In the genomic region with DNA sequence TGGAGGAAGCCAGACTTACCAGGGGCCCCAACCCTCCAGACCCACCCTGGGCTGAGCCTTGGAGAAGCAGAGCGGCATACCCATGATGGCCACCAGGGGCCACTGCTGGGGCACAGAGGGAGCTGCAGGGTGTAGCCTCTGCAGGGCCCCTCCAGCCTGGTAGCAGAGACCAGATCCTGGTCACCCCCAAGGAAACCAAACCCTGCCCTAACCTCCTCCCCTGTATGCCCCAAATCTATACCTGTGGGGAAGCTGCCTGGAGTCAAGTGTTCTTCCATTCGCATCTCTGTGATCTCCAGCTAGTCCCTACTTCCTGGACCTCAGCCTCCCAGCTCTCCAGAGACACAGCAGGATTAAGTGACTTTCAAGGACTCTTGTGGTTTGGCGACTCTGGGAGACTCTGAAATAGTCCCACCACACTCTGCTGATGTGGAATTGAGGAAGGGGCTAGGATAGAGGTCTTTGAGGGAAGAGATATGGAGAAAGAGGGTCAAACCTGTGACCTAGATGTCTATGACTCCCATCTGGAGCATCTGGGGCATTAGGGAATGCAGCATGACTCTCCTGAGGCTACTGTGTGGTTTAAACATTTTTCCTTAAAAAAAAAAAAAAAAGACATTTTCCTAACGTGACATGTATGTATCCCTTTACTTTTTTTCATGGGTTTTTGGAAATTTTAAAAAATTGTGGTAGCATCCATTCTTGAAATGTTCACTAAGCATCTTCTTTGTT, we compare ENCODE assay signal across 9 cellular contexts.
A peak's percentile ranks its signal among the peaks of the same experiment; 100 is the strongest.
DNase-seq lines count a peak whose midpoint lies in the region; ATAC-seq and TF ChIP-seq lines count a peak whose summit lies in the region.
"Had no signal": no experiment of that assay in that cellular context is flagged by ENCODE, and none has a peak within 500 bp of the region (broad histone marks: within the 10 kb centered on the region; RNA-seq: fewer than 3 reads in every experiment).

No MANE protein-coding gene starts in this region.

- H3K27me3 ChIP-seq in CD8-positive, alpha-beta memory T cell (ENCODE audit: insufficient read depth, low read length, poor library complexity, severe bottlenecking) = no peaks in the 10 kb centered on the region
- H3K27me3 ChIP-seq in body of pancreas (no peaks in the 10 kb centered on the region), kidney epithelial cell (ENCODE audit: control insufficient read depth, insufficient read depth, low read length) (no peaks in the 10 kb centered on the region)

- peak; percentile 12 to 66 (median 16) for DNase-seq in CD8-positive, alpha-beta memory T cell
- DNase-seq in UCSD-AML1 (lab: John Stamatoyannopoulos, UW; ENCODE audit: unreplicated experiment) (peak; percentile 63), body of pancreas (peak; percentile 65 to 78 (median 72)), kidney epithelial cell (ENCODE audit: low read depth) (no peak)
- peak; percentile 57 for DNase-seq in stimulated activated CD4-positive, alpha-beta T cell treated with anti-CD3 and anti-CD28 coated beads, Interleukin-1b, Interleukin-23, amount 100 ng/mL, for 48 hours

- no peaks in the 10 kb centered on the region for H3K9me3 Mint-ChIP-seq in CD8-positive, alpha-beta memory T cell

- WGBS in body of pancreas, 2 donors = 45 to 53% methylated on average over 3 to 4 of the region's 4 CpGs

- H3K4me3 Mint-ChIP-seq in CD8-positive, alpha-beta memory T cell = no peak overlapping the region
- H3K4me3 Mint-ChIP-seq: activated naive CD8-positive, alpha-beta T cell had no signal

- no peaks in the 10 kb centered on the region for H3K4me1 Mint-ChIP-seq in CD8-positive, alpha-beta memory T cell

- TF ChIP-seq CTCF in LNCAP (IDR thresholded peaks at IDR 0.05) (peak; percentile 95), body of pancreas (IDR thresholded peaks at IDR 0.05) (peak; percentile 73 to 89 (median 81)), kidney epithelial cell (IDR thresholded peaks at IDR 0.05; ENCODE audit: insufficient read depth, low read length, poor library complexity, severe bottlenecking) (peak; percentile 97)

- H3K27me3 Mint-ChIP-seq in CD8-positive, alpha-beta memory T cell = peaks cover 10 to 12% of the 10 kb centered on the region in 2 donors
- H3K27me3 Mint-ChIP-seq: activated naive CD8-positive, alpha-beta T cell had no signal

- H3K4me3 ChIP-seq in CD8-positive, alpha-beta memory T cell (ENCODE audit: low read length) = no peak overlapping the region
- H3K4me3 ChIP-seq in body of pancreas = no peak overlapping the region
- H3K4me3 ChIP-seq in kidney epithelial cell (ENCODE audit: low read depth, low read length) = no peak overlapping the region

- no peak overlapping the region for H3K27ac ChIP-seq in CD8-positive, alpha-beta memory T cell (ENCODE audit: low read depth, low read length)
- H3K27ac ChIP-seq in body of pancreas = no peak overlapping the region

- CTCF ChIA-PET in CD8-positive, alpha-beta memory T cell (lab: Charles Lee) = interaction anchor here (0.9 to 8.1 kb wide), 8 partner anchors 8 to 101 kb away, joined by 3 to 90 read pairs (median 4); no protein-coding TSS in a partner anchor

- ATAC-seq in GM19452 (IDR thresholded peaks at IDR 0.05; ENCODE audit: unreplicated experiment) (peak; percentile 60), body of pancreas (peak; percentile 49), GM18519 (IDR thresholded peaks at IDR 0.05; ENCODE audit: low FRiP score, unreplicated experiment) (no peak)

- intact Hi-C loops in body of pancreas (cut with DNase I) = loop anchor here (2.0 kb wide), 1 partner anchor 83 kb away; no protein-coding TSS in a partner anchor

- POLR2A ChIA-PET in CD8-positive, alpha-beta memory T cell (lab: Charles Lee) = no interaction called here

- H3K36me3 ChIP-seq in CD8-positive, alpha-beta memory T cell (ENCODE audit: insufficient read depth, low read length) = no peaks in the 10 kb centered on the region
- H3K36me3 ChIP-seq in body of pancreas (replicated peaks in 1 of 2; ENCODE audit: insufficient read depth in 1 of 2, low read depth in 2 of 2) (no peaks in the 10 kb centered on the region), kidney epithelial cell (ENCODE audit: control insufficient read depth, insufficient read depth, low read length) (no peaks in the 10 kb centered on the region)

- H3K9me3 ChIP-seq in CD8-positive, alpha-beta memory T cell (ENCODE audit: low read length) = no peaks in the 10 kb centered on the region
- no peaks in the 10 kb centered on the region for H3K9me3 ChIP-seq in body of pancreas

- H3K36me3 Mint-ChIP-seq in CD8-positive, alpha-beta memory T cell = no peaks in the 10 kb centered on the region

- H3K27ac Mint-ChIP-seq in CD8-positive, alpha-beta memory T cell = no peak overlapping the region
- H3K27ac Mint-ChIP-seq: activated naive CD8-positive, alpha-beta T cell had no signal

- no peak for TF ChIP-seq POLR2A in body of pancreas (IDR thresholded peaks at IDR 0.05)

- no peaks in the 10 kb centered on the region for H3K4me1 ChIP-seq in CD8-positive, alpha-beta memory T cell (ENCODE audit: insufficient read depth, low read length)
- peaks cover 27% of the 10 kb centered on the region for H3K4me1 ChIP-seq in body of pancreas
